ENCODE assay signal across 29 cellular contexts in the genomic region with DNA sequence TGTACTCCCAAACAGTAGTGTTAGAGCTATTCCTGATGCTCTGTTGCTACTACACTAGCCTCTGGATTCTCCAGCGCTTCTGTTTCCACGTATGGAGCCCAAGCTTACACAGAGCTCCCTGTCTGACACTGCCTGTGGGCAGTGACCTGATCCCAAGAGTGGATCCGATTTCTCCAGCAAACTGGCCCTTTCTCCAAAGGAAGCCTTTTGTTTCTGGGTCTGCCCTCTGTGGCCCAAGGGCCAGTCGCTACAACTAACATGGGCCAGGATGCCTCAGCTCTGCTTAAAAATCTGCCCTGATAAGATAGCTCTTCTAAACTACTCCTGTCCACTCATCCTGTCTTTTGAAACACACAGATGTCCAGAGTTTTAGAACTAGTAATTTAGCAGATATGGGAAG.
"Had no signal": no experiment of that assay in that cellular context is flagged by ENCODE, and none has a peak within 500 bp of the region (broad histone marks: within the 10 kb centered on the region; RNA-seq: fewer than 3 reads in every experiment).

No MANE protein-coding gene starts in this region.

- H3K27me3 Mint-ChIP-seq: progenitor cell of endocrine pancreas; stimulated activated naive CD8-positive, alpha-beta T cell treated with anti-CD3 and anti-CD28 coated beads, Interleukin-15, Interleukin-2, amounts not matched to agents 100 ng/mL and 50 ng/mL, for 24 hours had no signal

- H3K79me2 ChIP-seq: parathyroid adenoma had no signal

- ATAC-seq: natural killer cell; psoas muscle; right cardiac atrium; sciatic nerve; stimulated activated naive B cell treated with anti-CD40 and anti-IgM and Interleukin-4, amounts not matched to agents 10 μg/mL and 1 μg/mL and 100 μg/mL, for 72 hours had no signal

- H3K27ac Mint-ChIP-seq: natural killer cell; nephron; neural progenitor cell; progenitor cell of endocrine pancreas; stimulated activated naive B cell treated with anti-CD40 and anti-IgM and Interleukin-4, amounts not matched to agents 10 μg/mL and 1 μg/mL and 100 μg/mL, for 72 hours; stimulated activated naive CD8-positive, alpha-beta T cell treated with anti-CD3 and anti-CD28 coated beads, Interleukin-15, Interleukin-2, amounts not matched to agents 100 ng/mL and 50 ng/mL, for 24 hours had no signal

- H2AFZ ChIP-seq: neural progenitor cell, parathyroid adenoma had no signal

- DNase-seq: natural killer cell; occipital lobe; ovary; posterior cingulate gyrus; psoas muscle; right cardiac atrium; spleen; stimulated activated CD4-positive, alpha-beta T cell treated with anti-CD3 and anti-CD28 coated beads, Interleukin-12 subunit alpha, Interleukin-12 subunit beta, amount 100 ng/mL, for 4 hours; stimulated activated CD4-positive, alpha-beta T cell treated with anti-CD3 and anti-CD28 coated beads, Interleukin-1b, Interleukin-23, amount 100 ng/mL, for 48 hours; stimulated activated CD4-positive, alpha-beta T cell treated with anti-CD3 and anti-CD28 coated beads, Interleukin-4, amount 100 ng/mL, for 1 hour; stimulated activated CD4-positive, alpha-beta T cell treated with anti-CD3 and anti-CD28 coated beads, Interleukin-4, amount 100 ng/mL, for 4 hours; stimulated activated CD8-positive, alpha-beta memory T cell treated with anti-CD3 and anti-CD28 coated beads, Interleukin-4, amount 100 ng/mL, for 48 hours; stimulated activated naive B cell treated with anti-CD40 and anti-IgM and Interleukin-4, amounts not matched to agents 10 μg/mL and 1 μg/mL and 100 μg/mL, for 72 hours; stimulated activated naive CD4-positive, alpha-beta T cell treated with Interleukin-2 at 50 U/mL for 16 hours; stomach; thyroid gland; upper lobe of left lung had no signal

- H3K9me3 Mint-ChIP-seq: natural killer cell; nephron; stimulated activated naive B cell treated with anti-CD40 and anti-IgM and Interleukin-4, amounts not matched to agents 10 μg/mL and 1 μg/mL and 100 μg/mL, for 72 hours; stimulated activated naive CD8-positive, alpha-beta T cell treated with anti-CD3 and anti-CD28 coated beads, Interleukin-15, Interleukin-2, amounts not matched to agents 100 ng/mL and 50 ng/mL, for 24 hours had no signal

- H3K9me3 ChIP-seq: ovary, psoas muscle, spleen, stomach, thoracic aorta, thyroid gland, tibial nerve, upper lobe of left lung, vagina had no signal

- H3K4me3 ChIP-seq: neural progenitor cell, ovary, psoas muscle, skin epidermis, smooth muscle cell, spleen, stomach, thoracic aorta, thyroid gland, tibial nerve, upper lobe of left lung, vagina had no signal

- H3K4me3 Mint-ChIP-seq: natural killer cell; nephron; neural progenitor cell; stimulated activated naive B cell treated with anti-CD40 and anti-IgM and Interleukin-4, amounts not matched to agents 10 μg/mL and 1 μg/mL and 100 μg/mL, for 72 hours; stimulated activated naive CD8-positive, alpha-beta T cell treated with anti-CD3 and anti-CD28 coated beads, Interleukin-15, Interleukin-2, amounts not matched to agents 100 ng/mL and 50 ng/mL, for 24 hours had no signal

- FAIRE-seq: urothelium cell line had no signal

- H3K4me1 ChIP-seq: parathyroid adenoma, psoas muscle, stomach, thyroid gland, upper lobe of left lung, vagina had no signal

- H3K9ac ChIP-seq: neural progenitor cell, parathyroid adenoma had no signal

- H3K27me3 ChIP-seq: neural progenitor cell, ovary, spleen, stomach, thyroid gland, tibial nerve, upper lobe of left lung, vagina had no signal

- H3K4me2 ChIP-seq: neural progenitor cell, smooth muscle cell had no signal

- H3K36me3 Mint-ChIP-seq: natural killer cell; stimulated activated naive B cell treated with anti-CD40 and anti-IgM and Interleukin-4, amounts not matched to agents 10 μg/mL and 1 μg/mL and 100 μg/mL, for 72 hours had no signal

- H3K4me1 Mint-ChIP-seq: natural killer cell; stimulated activated naive B cell treated with anti-CD40 and anti-IgM and Interleukin-4, amounts not matched to agents 10 μg/mL and 1 μg/mL and 100 μg/mL, for 72 hours had no signal

- H3K36me3 ChIP-seq: neural progenitor cell, ovary, spleen, stomach, thoracic aorta, thyroid gland, tibial nerve, upper lobe of left lung, vagina had no signal

- H3K27ac ChIP-seq: neural progenitor cell, ovary, parathyroid adenoma, psoas muscle, skin epidermis, spleen, stomach, thoracic aorta, thyroid gland, tibial nerve, upper lobe of left lung, vagina had no signal
